ENCODE assay signal across 8 cellular contexts in genomic region chr13:40974460-40975407, GRCh38. TPM values are rescaled to one million over a fixed set of nuclear protein-coding genes. Genes with fewer than 3 reads are reported as not detected.
A peak's percentile ranks its signal among the peaks of the same experiment; 100 is the strongest.
DNase-seq lines count a peak whose midpoint lies in the region; ATAC-seq and TF ChIP-seq lines count a peak whose summit lies in the region.

No MANE protein-coding gene starts in this region.

- intact Hi-C loops in HCT116 (cut with micrococcal nuclease), result loop anchor here (10.0 kb wide), 1 partner anchor 80 kb away; no protein-coding TSS in a partner anchor
- intact Hi-C loops in activated CD8-positive, alpha-beta T cell treated with anti-CD3 and anti-CD28 coated beads for 36 hours (cut with micrococcal nuclease), result no loop called here

- POLR2A ChIA-PET in HCT116 (lab: Charles Lee), result interaction anchor here (0.9 to 1.1 kb wide), 2 partner anchors 18 to 40 kb away, joined by 3 to 4 read pairs; no protein-coding TSS in a partner anchor
- POLR2A ChIA-PET in activated CD8-positive, alpha-beta T cell treated with anti-CD3 and anti-CD28 coated beads for 36 hours (lab: Charles Lee), result interaction anchor here (0.6 to 1.8 kb wide), 8 partner anchors 9 to 86 kb away, joined by 3 to 9 read pairs (median 4); partner anchors contain the start of genes ELF1 and WBP4

- H3K36me3 Mint-ChIP-seq in activated CD8-positive, alpha-beta T cell treated with anti-CD3 and anti-CD28 coated beads for 36 hours (ENCODE audit: low read depth), result peaks cover 45% of the 10 kb centered on the region

- H3K27me3 ChIP-seq in HCT116 (ENCODE audit: insufficient read depth, low read length) (no peaks in the 10 kb centered on the region), cardiac muscle cell (no peaks in the 10 kb centered on the region), smooth muscle cell (ENCODE audit: low read depth) (no peaks in the 10 kb centered on the region)

- 0 out of 2 replicates have a peak, but pooled peaks cover 2% of the 10 kb centered on the region for H4K20me1 ChIP-seq in HCT116 (ENCODE audit: insufficient read depth)
- H4K20me1 ChIP-seq in smooth muscle cell (ENCODE audit: low read depth), result peaks cover 78% of the 10 kb centered on the region

- H3K4me2 ChIP-seq in HCT116 (ENCODE audit: low read length) (peak overlapping the region; percentile 13; the same call in 1 of the 2 replicates), smooth muscle cell (peak overlapping the region; percentile 10)

- no TSS peak for BruUV-seq in HCT116 (replicated peaks; lab: Mats Ljungman, UMichigan)

- CTCF ChIA-PET in HCT116 (lab: Charles Lee), result interaction anchor here (0.7 to 0.9 kb wide), 4 partner anchors 11 to 31 kb away, joined by 3 read pairs; no protein-coding TSS in a partner anchor
- CTCF ChIA-PET in activated CD8-positive, alpha-beta T cell treated with anti-CD3 and anti-CD28 coated beads for 36 hours (lab: Charles Lee), result interaction anchor here (0.6 to 4.1 kb wide), 33 partner anchors 9 to 197 kb away, joined by 3 to 37 read pairs (median 5); partner anchors contain the start of gene ELF1

- H3K27ac ChIP-seq in HCT116 (ENCODE audit: low read depth, low read length) (no peak overlapping the region), cardiac muscle cell (no peak overlapping the region), smooth muscle cell (ENCODE audit: low read depth) (peak overlapping the region; percentile 6)

- TF ChIP-seq CTCF in HCT116 (IDR thresholded peaks at IDR 0.05 in 2 of 3, conservative IDR thresholded peaks at IDR 0.05 in 1 of 3; ENCODE audit: borderline replicate concordance in 1 of 3, insufficient read depth in 1 of 3, low read depth in 2 of 3, low read length in 2 of 3), result peak; percentile 25 to 68 (median 65); a peak in 5 of 6 replicates
- peak; percentile 54 for TF ChIP-seq CTCF in activated CD8-positive, alpha-beta T cell treated with anti-CD3 and anti-CD28 coated beads for 36 hours (IDR thresholded peaks at IDR 0.05)
- TF ChIP-seq CTCF in cardiac muscle cell (IDR thresholded peaks at IDR 0.05; ENCODE audit: low read depth, low read length), result peak; percentile 77
- TF ChIP-seq CTCF in smooth muscle cell (IDR thresholded peaks at IDR 0.05; ENCODE audit: borderline replicate concordance, insufficient read depth, poor library complexity, severe bottlenecking), result peak; percentile 29

- no peaks in the 10 kb centered on the region for H3F3A ChIP-seq in smooth muscle cell (ENCODE audit: low read depth)

- no peak for TF ChIP-seq POLR2A in HCT116 (IDR thresholded peaks at IDR 0.05; ENCODE audit: borderline replicate concordance, extremely low read depth, insufficient read depth, insufficient read length)

- no peaks in the 10 kb centered on the region for H3K9me2 ChIP-seq in HCT116 (ENCODE audit: insufficient read depth)

- H2AFZ ChIP-seq in HCT116 (ENCODE audit: low read depth, low read length, poor library complexity, severe bottlenecking) (no peak overlapping the region), smooth muscle cell (ENCODE audit: low read depth) (no peak overlapping the region)

- H3K79me2 ChIP-seq in HCT116 (ENCODE audit: insufficient read depth, low read length), result peaks cover 65% of the 10 kb centered on the region
- H3K79me2 ChIP-seq in smooth muscle cell (ENCODE audit: low read depth), result peaks cover 99% of the 10 kb centered on the region

- peak overlapping the region; percentile 49 for H3K4me3 Mint-ChIP-seq in activated CD8-positive, alpha-beta T cell treated with anti-CD3 and anti-CD28 coated beads for 36 hours

- WGBS in smooth muscle cell (ENCODE audit: low lambda C conversion rate), result 44% methylated on average over 4 of the region's 4 CpGs

- H3K9ac ChIP-seq in HCT116 (ENCODE audit: low read length) (no peak overlapping the region), smooth muscle cell (ENCODE audit: low read depth) (no peak overlapping the region)

- H3K4me3 ChIP-seq in HCT116 (replicated peaks in 1 of 2; ENCODE audit: low read depth in 1 of 2, low read length in 2 of 2) (no peak overlapping the region), cardiac muscle cell (no peak overlapping the region), smooth muscle cell (no peak overlapping the region)

- RAD21 ChIA-PET in HCT116 (lab: Charles Lee; ENCODE audit: low non-redundant PET in 1 of 2, low total read pairs in 2 of 2, uncharacterized antibody in 2 of 2, unreplicated experiment in 2 of 2), result no interaction called here

- TF ChIP-seq RAD21 in HCT116 (IDR thresholded peaks at IDR 0.05; ENCODE audit: low read depth), result peak; percentile 45

- H3K27ac Mint-ChIP-seq in activated CD8-positive, alpha-beta T cell treated with anti-CD3 and anti-CD28 coated beads for 36 hours, result peak overlapping the region; percentile 83

- no peaks in the 10 kb centered on the region for H3K9me3 ChIP-seq in HCT116 (ENCODE audit: control insufficient read depth in 1 of 2, insufficient read depth in 1 of 2, low read depth in 1 of 2, low read length in 2 of 2)
- no peaks in the 10 kb centered on the region for H3K9me3 ChIP-seq in cardiac muscle cell (ENCODE audit: low read depth)
- H3K9me3 ChIP-seq in smooth muscle cell (replicated peaks; ENCODE audit: low read depth), result no peaks in the 10 kb centered on the region

- H3K36me3 ChIP-seq in HCT116 (ENCODE audit: control insufficient read depth in 1 of 2, insufficient read depth in 2 of 2, low read length in 2 of 2) (no peaks in the 10 kb centered on the region), cardiac muscle cell (no peaks in the 10 kb centered on the region), smooth muscle cell (ENCODE audit: low read depth) (no peaks in the 10 kb centered on the region)

- H3K27me3 Mint-ChIP-seq in activated CD8-positive, alpha-beta T cell treated with anti-CD3 and anti-CD28 coated beads for 36 hours, result no peaks in the 10 kb centered on the region

- peak; percentile 49 for DNase-seq in stimulated activated CD4-positive, alpha-beta T cell treated with anti-CD3 and anti-CD28 coated beads, Interleukin-4, amount 100 ng/mL, for 24 hours
- no peak for DNase-seq in stimulated activated CD4-positive, alpha-beta T cell treated with anti-CD3 and anti-CD28 coated beads, Interleukin-2, amount 100 ng/mL, for 24 hours
- DNase-seq in HCT116 (ENCODE audit: low read depth, low spot score) (peak; percentile 23), M059J (ENCODE audit: low read depth) (peak; percentile 38), cardiac muscle cell (ENCODE audit: low read depth in 1 of 2, low spot score in 1 of 2) (peak; percentile 65 to 89), smooth muscle cell (lab: John Stamatoyannopoulos, UW; ENCODE audit: unreplicated experiment) (no peak), retina (no peak)
- peak; percentile 53 for DNase-seq in activated CD8-positive, alpha-beta T cell treated with anti-CD3 and anti-CD28 coated beads for 36 hours

- peak; percentile 98 for ATAC-seq in HCT116
- peak; percentile 86 for ATAC-seq in activated CD8-positive, alpha-beta T cell treated with anti-CD3 and anti-CD28 coated beads for 36 hours

- H3K4me1 ChIP-seq in HCT116 (ENCODE audit: control insufficient read depth in 1 of 2, insufficient read depth in 2 of 2, low read length in 2 of 2), result peaks cover 0 to 8% of the 10 kb centered on the region in 2 experiments; a peak in 2 of 4 replicates
- peaks cover 16% of the 10 kb centered on the region for H3K4me1 ChIP-seq in cardiac muscle cell (ENCODE audit: low read depth)
- peaks cover 5% of the 10 kb centered on the region for H3K4me1 ChIP-seq in smooth muscle cell (ENCODE audit: low read depth)

- H3K9me3 Mint-ChIP-seq in activated CD8-positive, alpha-beta T cell treated with anti-CD3 and anti-CD28 coated beads for 36 hours, result no peaks in the 10 kb centered on the region

- H3K4me1 Mint-ChIP-seq in activated CD8-positive, alpha-beta T cell treated with anti-CD3 and anti-CD28 coated beads for 36 hours (ENCODE audit: low read depth), result peaks cover 87% of the 10 kb centered on the region

TF ChIP-seq in HCT116, 20 proteins besides CTCF, POLR2A, EP300 and RAD21 (continues in another document):
- TF ChIP-seq JUND (IDR thresholded peaks at IDR 0.05) (no peak), ZNF274 (IDR thresholded peaks at IDR 0.05; ENCODE audit: low read depth, low read length) (no peak), EZH2 (IDR thresholded peaks at IDR 0.05) (no peak), REST (IDR thresholded peaks at IDR 0.05; ENCODE audit: low read depth) (no peak), SIN3A (IDR thresholded peaks at IDR 0.05; ENCODE audit: low read depth) (no peak), ZFX (IDR thresholded peaks at IDR 0.05) (no peak), SP1 (IDR thresholded peaks at IDR 0.05; ENCODE audit: low read depth) (no peak), FOSL1 (IDR thresholded peaks at IDR 0.05; ENCODE audit: low read depth) (no peak)

RNA-seq across cellular contexts. Expression of gene ELF1, which starts 44.4 kb away (rescaled TPM):
- total RNA-seq in HCT116 (2021; ENCODE audit: unreplicated experiment), result 30.0 TPM
- 13.3 and 17.1 TPM in 2 replicates for polyA plus RNA-seq in HCT116 (2012)
- total RNA-seq in M059J (2014; rRNA removed; shearing (Covaris generic)), result 18.9 and 26.6 TPM in 2 replicates
- 10 to 100 TPM; 85.2 to 88.2 TPM for total RNA-seq in activated CD8-positive, alpha-beta T cell treated with anti-CD3 and anti-CD28 coated beads for 36 hours
- total RNA-seq in cardiac muscle cell, result 30.0 and 36.8 TPM in 2 replicates
- polyA plus RNA-seq in cardiac muscle cell, result 22.2 and 23.6 TPM in 2 replicates
- total RNA-seq in smooth muscle cell, result 31.8 and 53.1 TPM in 2 replicates
- polyA plus RNA-seq in smooth muscle cell, result 21.2 and 28.7 TPM in 2 replicates

Comparison
In these comparisons a context has a peak if more than half of its experiments do, and no peak if none do; other contexts are left out.
1. DNase-seq: peak in stimulated activated CD4-positive, alpha-beta T cell treated with anti-CD3 and anti-CD28 coated beads, Interleukin-4, amount 100 ng/mL, for 24 hours (single experiment), HCT116 (single experiment), M059J (single experiment), activated CD8-positive, alpha-beta T cell treated with anti-CD3 and anti-CD28 coated beads for 36 hours (single experiment) and cardiac muscle cell (2 of 2); none in stimulated activated CD4-positive, alpha-beta T cell treated with anti-CD3 and anti-CD28 coated beads, Interleukin-2, amount 100 ng/mL, for 24 hours (0 of 2), smooth muscle cell (single experiment) and retina (single experiment).
2. Peak in every context shown above with its lines, with median percentiles within 50 percentile points of each other: CTCF ChIP-seq.